In the genomic region with DNA sequence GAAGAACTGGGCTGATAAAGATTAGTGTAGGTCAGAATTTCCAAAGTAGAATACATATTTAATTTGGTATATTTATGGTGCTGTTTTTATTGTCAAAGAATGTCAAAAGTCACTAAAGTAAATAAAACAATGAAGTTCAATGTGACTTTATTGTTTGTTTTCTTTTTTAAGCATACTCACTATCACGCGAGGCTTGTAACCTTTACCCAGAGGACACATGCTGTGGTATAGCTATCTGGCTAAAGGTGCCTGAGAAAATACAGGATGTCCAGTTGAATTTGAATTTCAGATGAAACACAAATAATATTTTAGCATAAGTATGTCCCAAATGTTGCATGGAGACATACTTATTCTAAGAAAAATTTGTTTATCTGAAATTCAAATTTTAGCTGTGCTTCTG, we compare ENCODE assay signal across 24 cellular contexts.
"Had no signal": no experiment of that assay in that cellular context is flagged by ENCODE, and none has a peak within 500 bp of the region (broad histone marks: within the 10 kb centered on the region; RNA-seq: fewer than 3 reads in every experiment).

No MANE protein-coding gene starts in this region.

- H3K4me3 ChIP-seq: coronary artery, esophagus muscularis mucosa, gastroesophageal sphincter, heart left ventricle, hepatocyte, mucosa of descending colon, neural progenitor cell, right atrium auricular region, sigmoid colon, testis, tibial artery, upper lobe of left lung had no signal

- H3K9me3 ChIP-seq: esophagus muscularis mucosa, gastroesophageal sphincter, heart left ventricle, mucosa of descending colon, right atrium auricular region, sigmoid colon, testis, tibial artery, upper lobe of left lung had no signal

- H3K4me1 ChIP-seq: neural progenitor cell, parathyroid adenoma, right atrium auricular region, testis, tibial artery, upper lobe of left lung had no signal

- H3K27me3 ChIP-seq: esophagus muscularis mucosa, foreskin keratinocyte, gastroesophageal sphincter, heart left ventricle, hepatocyte, neural progenitor cell, right atrium auricular region, sigmoid colon, testis, tibial artery, upper lobe of left lung had no signal

- ATAC-seq: foreskin keratinocyte; gastroesophageal sphincter; heart left ventricle; left colon; mucosa of descending colon; natural killer cell treated with Interleukin-12 subunit alpha and Interleukin-12 subunit beta and Interleukin-15 and Interleukin-18, amount 100 ng/mL, for 72 hours; stimulated activated memory B cell treated with anti-CD40 and anti-IgM and Interleukin-4, amounts not matched to agents 10 μg/mL and 1 μg/mL and 100 μg/mL, for 72 hours; stimulated activated naive CD8-positive, alpha-beta T cell treated with anti-CD3 and anti-CD28 coated beads, Interleukin-15, Interleukin-2, amounts not matched to agents 100 U/mL and 50 U/mL, for 24 hours had no signal

- H3K36me3 ChIP-seq: esophagus muscularis mucosa, gastroesophageal sphincter, heart left ventricle, neural progenitor cell, right atrium auricular region, sigmoid colon, tibial artery, upper lobe of left lung had no signal

- H3K27ac ChIP-seq: coronary artery, esophagus muscularis mucosa, foreskin keratinocyte, gastroesophageal sphincter, heart left ventricle, hepatocyte, neural progenitor cell, parathyroid adenoma, right atrium auricular region, sigmoid colon, testis, tibial artery, upper lobe of left lung had no signal

- DNase-seq: dermis blood vessel endothelial cell; effector memory CD4-positive, alpha-beta T cell; foreskin keratinocyte; heart left ventricle; left colon; mesenchymal stem cell; mucosa of descending colon; naive B cell; sigmoid colon; stimulated activated CD4-positive, alpha-beta T cell treated with anti-CD3 and anti-CD28 coated beads, Interleukin-4, amount 100 ng/mL, for 4 hours; stimulated activated naive CD8-positive, alpha-beta T cell treated with anti-CD3 and anti-CD28 coated beads, Interleukin-15, Interleukin-2, amounts not matched to agents 100 U/mL and 50 U/mL, for 24 hours; substantia nigra; testis; tibial artery; upper lobe of left lung had no signal
